Comparison of ENCODE assay signal across 18 cellular contexts in the genomic region with DNA sequence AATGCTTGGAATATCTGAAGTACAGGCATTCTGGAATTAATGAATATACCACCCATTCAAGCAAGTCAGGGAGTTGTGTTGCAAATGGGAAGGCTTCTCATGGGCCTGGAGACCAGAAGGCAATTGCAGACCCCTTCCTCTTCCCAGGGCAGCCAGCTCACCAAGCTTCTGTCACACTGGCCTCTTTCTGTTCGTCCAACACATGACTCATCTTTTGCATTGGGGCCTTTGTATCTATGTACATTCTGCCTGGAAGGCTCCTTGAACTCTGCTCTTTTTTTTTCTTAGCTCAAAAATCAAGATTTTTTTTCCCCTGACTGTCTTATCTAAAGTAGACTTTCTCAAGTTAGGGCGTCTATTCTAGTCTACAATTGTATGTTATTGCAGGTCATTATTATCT.
DNase-seq lines count a peak whose midpoint lies in the region; ATAC-seq lines count a peak whose summit lies in the region.
"Had no signal": no experiment of that assay in that cellular context is flagged by ENCODE, and none has a peak within 500 bp of the region (broad histone marks: within the 10 kb centered on the region; RNA-seq: fewer than 3 reads in every experiment).

No MANE protein-coding gene starts in this region.

- ATAC-seq in right cardiac atrium, result no peak
- ATAC-seq in left cardiac atrium, result no peak
- no peak for ATAC-seq in HG02588 (IDR thresholded peaks at IDR 0.05; ENCODE audit: unreplicated experiment)
- ATAC-seq in HG03442 (IDR thresholded peaks at IDR 0.05; ENCODE audit: unreplicated experiment), result no peak
- no peak for ATAC-seq in GM18511 (IDR thresholded peaks at IDR 0.05; ENCODE audit: unreplicated experiment)
- no peak for ATAC-seq in GM18498 (IDR thresholded peaks at IDR 0.05; ENCODE audit: unreplicated experiment)

- intact Hi-C loops in right cardiac atrium (cut with DNase I), result no loop called here
- intact Hi-C loops in left cardiac atrium (cut with DNase I), result no loop called here

- peak overlapping the region; percentile 16 for H3K27ac ChIP-seq in right cardiac atrium (ENCODE audit: low read length)
- H3K27ac ChIP-seq: coronary artery, right atrium auricular region had no signal

- no peak for DNase-seq in right cardiac atrium
- DNase-seq in left cardiac atrium, result no peak
- peak; percentile 2 for DNase-seq in amniotic epithelial cell (ENCODE audit: low read depth)
- peak; percentile 25 for DNase-seq in iris pigment epithelial cell (ENCODE audit: low read depth)
- DNase-seq: ACHN; activated naive CD4-positive, alpha-beta T cell; CD4-positive, alpha-beta T cell; DMS79 treated with DMSO at 0.1 percent for 48 hours; glutamatergic neuron; NCI-H187 treated with DMSO at 0.1 percent for 48 hours; NCI-H446 treated with DMSO at 0.1 percent for 48 hours; SIG-M5 had no signal

- H3K4me3 ChIP-seq in right cardiac atrium (ENCODE audit: low read length), result no peak overlapping the region
- H3K4me3 ChIP-seq: coronary artery, right atrium auricular region had no signal

- H3K4me1 ChIP-seq in right cardiac atrium (ENCODE audit: control insufficient read depth, insufficient read depth, low read length), result peaks cover 4% of the 10 kb centered on the region

- 47% methylated on average over 2 of the region's 2 CpGs for WGBS in right cardiac atrium

- H3K27me3 ChIP-seq in right cardiac atrium (ENCODE audit: control insufficient read depth, insufficient read depth), result no peaks in the 10 kb centered on the region
- H3K27me3 ChIP-seq: right atrium auricular region had no signal

- no peaks in the 10 kb centered on the region for H3K9me3 ChIP-seq in right cardiac atrium (ENCODE audit: control insufficient read depth, low read length)
- H3K9me3 ChIP-seq: right atrium auricular region had no signal

Comparison
In these comparisons a context has a peak if more than half of its experiments do, and no peak if none do; other contexts are left out.
1. DNase-seq: peak in amniotic epithelial cell (single experiment) and iris pigment epithelial cell (single experiment); none in right cardiac atrium (0 of 3) and left cardiac atrium (single experiment).